1 cellular context compared by ENCODE assay signal in genomic region chr3:53846851-53847155, GRCh38.
TF ChIP-seq lines count a peak whose summit lies in the region.

No MANE protein-coding gene starts in this region.

TF ChIP-seq in HepG2, 621 proteins besides CTCF, POLR2A, EP300 and RAD21 (continues in another document):
- no peak for TF ChIP-seq ZIK1 (CRISPR knock-in tag; IDR thresholded peaks at IDR 0.05; ENCODE audit: borderline replicate concordance, low read depth)
- TF ChIP-seq ZBTB37 (CRISPR knock-in tag; IDR thresholded peaks at IDR 0.05): no peak
- no peak for TF ChIP-seq ZBTB21 (CRISPR knock-in tag; IDR thresholded peaks at IDR 0.05)
- no peak for TF ChIP-seq RBAK (CRISPR knock-in tag; IDR thresholded peaks at IDR 0.05)
- TF ChIP-seq ZC3H4 (CRISPR knock-in tag; IDR thresholded peaks at IDR 0.05; ENCODE audit: borderline replicate concordance): no peak
- no peak for TF ChIP-seq ZNF639 (CRISPR knock-in tag; conservative IDR thresholded peaks at IDR 0.05)
- TF ChIP-seq TRIM22 (IDR thresholded peaks at IDR 0.05): no peak
- TF ChIP-seq ZNF556 (CRISPR knock-in tag; IDR thresholded peaks at IDR 0.05; ENCODE audit: borderline replicate concordance): no peak
- TF ChIP-seq ZFP91 (CRISPR knock-in tag; IDR thresholded peaks at IDR 0.05; ENCODE audit: borderline replicate concordance): 0 out of 2 replicates have a peak, but pooled peaks have one; percentile 0
- no peak for TF ChIP-seq ATM (IDR thresholded peaks at IDR 0.05; ENCODE audit: borderline replicate concordance)
- no peak for TF ChIP-seq KDM2A (CRISPR knock-in tag; IDR thresholded peaks at IDR 0.05; ENCODE audit: borderline replicate concordance, low read depth)
- TF ChIP-seq KLF9 (CRISPR knock-in tag; IDR thresholded peaks at IDR 0.05; ENCODE audit: low read depth): no peak
- no peak for TF ChIP-seq NBN (conservative IDR thresholded peaks at IDR 0.05)
- TF ChIP-seq NFYC (CRISPR knock-in tag; IDR thresholded peaks at IDR 0.05): no peak
- TF ChIP-seq MLLT10 (CRISPR knock-in tag; IDR thresholded peaks at IDR 0.05): no peak
- no peak for TF ChIP-seq HDAC2 (CRISPR knock-in tag; IDR thresholded peaks at IDR 0.05)
- no peak for TF ChIP-seq ZKSCAN5 (CRISPR knock-in tag; IDR thresholded peaks at IDR 0.05)
- TF ChIP-seq NAIF1 (CRISPR knock-in tag; IDR thresholded peaks at IDR 0.05; ENCODE audit: borderline replicate concordance): 0 out of 2 replicates have a peak, but pooled peaks have one; percentile 5
- no peak for TF ChIP-seq ZNF614 (CRISPR knock-in tag; IDR thresholded peaks at IDR 0.05; ENCODE audit: borderline replicate concordance)
- TF ChIP-seq KIAA2018 (CRISPR knock-in tag; IDR thresholded peaks at IDR 0.05; ENCODE audit: borderline replicate concordance): peak; percentile 56; the same call in 1 of the 2 replicates
- no peak for TF ChIP-seq SMC3 (IDR thresholded peaks at IDR 0.05; ENCODE audit: low read length)
- no peak for TF ChIP-seq THAP11 (CRISPR knock-in tag; IDR thresholded peaks at IDR 0.05)
- TF ChIP-seq HNF1B (CRISPR knock-in tag; IDR thresholded peaks at IDR 0.05): 0 out of 2 replicates have a peak, but pooled peaks have one; percentile 26
- TF ChIP-seq ZNF713 (CRISPR knock-in tag; IDR thresholded peaks at IDR 0.05): no peak
- no peak for TF ChIP-seq ZNF280D (CRISPR knock-in tag; IDR thresholded peaks at IDR 0.05)
- no peak for TF ChIP-seq MAX (IDR thresholded peaks at IDR 0.05)
- TF ChIP-seq IRF2 (CRISPR knock-in tag; IDR thresholded peaks at IDR 0.05): no peak
- no peak for TF ChIP-seq ZNF17 (CRISPR knock-in tag; IDR thresholded peaks at IDR 0.05)
- no peak for TF ChIP-seq ZNF552 (CRISPR knock-in tag; IDR thresholded peaks at IDR 0.05; ENCODE audit: borderline replicate concordance)
- TF ChIP-seq IRX3 (CRISPR knock-in tag; IDR thresholded peaks at IDR 0.05; ENCODE audit: borderline replicate concordance, low read depth): no peak
- no peak for TF ChIP-seq TARDBP (CRISPR knock-in tag; IDR thresholded peaks at IDR 0.05)
- no peak for TF ChIP-seq HOXA9 (CRISPR knock-in tag; IDR thresholded peaks at IDR 0.05; ENCODE audit: borderline replicate concordance)
- no peak for TF ChIP-seq JARID2 (CRISPR knock-in tag; IDR thresholded peaks at IDR 0.05; ENCODE audit: insufficient replicate concordance)
- TF ChIP-seq ZFYVE20 (CRISPR knock-in tag; IDR thresholded peaks at IDR 0.05; ENCODE audit: borderline replicate concordance, low read depth): no peak
- TF ChIP-seq TEF (CRISPR knock-in tag; IDR thresholded peaks at IDR 0.05): no peak
- no peak for TF ChIP-seq HOXA3 (CRISPR knock-in tag; IDR thresholded peaks at IDR 0.05)
- TF ChIP-seq SP1 (IDR thresholded peaks at IDR 0.05): no peak
- TF ChIP-seq SP1 (CRISPR knock-in tag; IDR thresholded peaks at IDR 0.05): no peak
- no peak for TF ChIP-seq CHD4 (IDR thresholded peaks at IDR 0.05; ENCODE audit: borderline replicate concordance, low read length)
- TF ChIP-seq ZNF577 (CRISPR knock-in tag; IDR thresholded peaks at IDR 0.05; ENCODE audit: borderline replicate concordance, low read depth): 0 out of 2 replicates have a peak, but pooled peaks have one; percentile 6
- TF ChIP-seq ZNF33B (CRISPR knock-in tag; IDR thresholded peaks at IDR 0.05): no peak; the same call in 1 of the 2 replicates
- TF ChIP-seq STAT5B (CRISPR knock-in tag; IDR thresholded peaks at IDR 0.05): no peak
- TF ChIP-seq ZNF180 (CRISPR knock-in tag; IDR thresholded peaks at IDR 0.05; ENCODE audit: borderline replicate concordance, low read depth): no peak
- TF ChIP-seq SP2 (CRISPR knock-in tag; IDR thresholded peaks at IDR 0.05): peak; percentile 3; the same call in 1 of the 2 replicates
- TF ChIP-seq MEF2D (CRISPR knock-in tag; IDR thresholded peaks at IDR 0.05): 0 out of 2 replicates have a peak, but pooled peaks have one; percentile 11
